In the genomic region with DNA sequence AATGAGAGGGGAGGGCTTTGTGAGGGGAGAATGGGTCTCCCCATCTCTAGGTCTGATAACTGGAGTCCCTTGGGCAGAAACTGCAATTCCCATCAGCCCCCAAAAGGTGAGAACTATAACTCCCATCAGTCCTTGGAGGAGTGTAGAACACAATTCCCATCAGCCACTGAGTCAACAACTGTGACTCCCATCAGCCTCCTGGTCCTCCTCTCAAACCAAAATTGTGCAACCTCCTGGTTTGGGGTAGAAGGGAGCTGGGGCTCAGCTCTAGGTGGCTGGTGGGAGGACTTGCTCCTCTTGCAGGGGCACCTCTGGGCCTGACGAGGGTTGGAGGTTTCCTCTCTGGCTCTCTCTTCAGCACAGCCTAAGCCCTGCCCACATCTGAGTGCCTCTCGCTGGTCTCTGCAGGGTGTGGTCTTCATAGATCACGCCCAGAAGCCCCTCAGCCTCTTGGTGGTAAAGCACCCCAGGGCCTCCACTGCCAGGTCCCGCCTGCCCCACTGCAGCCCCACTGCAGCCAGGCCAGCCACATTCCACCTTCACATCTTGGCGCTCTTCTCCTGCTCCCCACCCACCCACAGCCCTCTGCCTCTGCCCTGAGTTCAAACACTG, we compare ENCODE assay signal across 24 cellular contexts. TPM values are rescaled to one million over a fixed set of nuclear protein-coding genes. Genes with fewer than 3 reads are reported as not detected.
DNase-seq lines count a peak whose midpoint lies in the region; ATAC-seq, FAIRE-seq and TF ChIP-seq lines count a peak whose summit lies in the region.
"Had no signal": no experiment of that assay in that cellular context is flagged by ENCODE, and none has a peak within 500 bp of the region (broad histone marks: within the 10 kb centered on the region; RNA-seq: fewer than 3 reads in every experiment).

No MANE protein-coding gene starts in this region.

- H3K4me1 ChIP-seq in HepG2 (ENCODE audit: insufficient read depth, low read length) (peaks cover 11% of the 10 kb centered on the region; the same call in 1 of the 2 replicates), right lobe of liver (no peaks in the 10 kb centered on the region), Loucy (ENCODE audit: insufficient read depth, low read length, poor library complexity, severe bottlenecking) (peaks cover 62% of the 10 kb centered on the region), aorta (ENCODE audit: control insufficient read depth in 1 of 2, insufficient read depth in 2 of 2, low read length in 2 of 2) (no peaks in the 10 kb centered on the region)
- H3K4me1 ChIP-seq: pancreas had no signal

- H3K9ac ChIP-seq in HepG2 (ENCODE audit: insufficient read depth, low read depth, low read length) (no peak overlapping the region), Loucy (ENCODE audit: low read depth, low read length, poor library complexity, severe bottlenecking) (no peak overlapping the region)

- no peak overlapping the region for H3K4me3 ChIP-seq in HepG2 (replicated peaks in 1 of 3; ENCODE audit: insufficient read depth in 1 of 3, low read depth in 2 of 3, low read length in 3 of 3)
- no peak overlapping the region for H3K4me3 ChIP-seq in right lobe of liver
- H3K4me3 ChIP-seq in Loucy (ENCODE audit: low read length, poor library complexity, severe bottlenecking) = no peak overlapping the region
- no peak overlapping the region for H3K4me3 ChIP-seq in aorta (ENCODE audit: low read length in 2 of 2)
- no peak overlapping the region for H3K4me3 ChIP-seq in coronary artery
- no peak overlapping the region for H3K4me3 ChIP-seq in H7 (ENCODE audit: insufficient read depth, low read depth, low read length)
- H3K4me3 ChIP-seq: pancreas had no signal

- TF ChIP-seq RAD21 in HepG2 (CRISPR knock-in tag; IDR thresholded peaks at IDR 0.05) = no peak

- H3K4me1 Mint-ChIP-seq in activated CD8-positive, alpha-beta T cell treated with anti-CD3 and anti-CD28 coated beads, Interleukin-2, amount 10 ng/mL, durations not matched to agents 7 days and 5 days (ENCODE audit: low read depth) = peaks cover 47% of the 10 kb centered on the region
- H3K4me1 Mint-ChIP-seq: activated B cell treated with CpG ODN at 0.5 μM for 24 hours had no signal

- DNase-seq in HepG2 (ENCODE audit: low spot score) (no peak), right lobe of liver (no peak), aorta (no peak), coronary artery (ENCODE audit: low spot score) (no peak), H7 (no peak), DMS 273 treated with DMSO at 0.1 percent for 48 hours (lab: John Stamatoyannopoulos, UW) (no peak)
- DNase-seq in activated CD8-positive, alpha-beta T cell treated with anti-CD3 and anti-CD28 coated beads, Interleukin-2, amount 10 ng/mL, durations not matched to agents 7 days and 5 days = no peak
- DNase-seq: activated B cell treated with CpG ODN at 0.5 μM for 24 hours; effector memory CD8-positive, alpha-beta T cell; glutamatergic neuron; NCI-H187; Right ventricle myocardium superior had no signal

- H3K27ac Mint-ChIP-seq in activated CD8-positive, alpha-beta T cell treated with anti-CD3 and anti-CD28 coated beads, Interleukin-2, amount 10 ng/mL, durations not matched to agents 7 days and 5 days = no peak overlapping the region
- H3K27ac Mint-ChIP-seq: activated B cell treated with CpG ODN at 0.5 μM for 24 hours; activated T-helper 2 cell treated with anti-CD3 and anti-CD28 coated beads, Interferon-gamma antibody, Interleukin-2, Interleukin-4, amounts not matched to agents 10 μg/mL and 5 μg/mL and 100 μg/mL, durations not matched to agents 14 hours and 24 hours and 36 hours; T-helper 1 cell treated with Interleukin-12 subunit alpha and Interleukin-12 subunit beta and Interleukin-4 antibody, amounts not matched to agents 30 μg/mL and 1 μg/mL, for 36 hours had no signal

- no peaks in the 10 kb centered on the region for H3F3A ChIP-seq in Loucy (ENCODE audit: low read depth)

- 0% methylated on average over 1 of the region's 5 CpGs for WGBS in HepG2 (ENCODE audit: low lambda C conversion rate)
- no CpG with 5 or more reads among the region's 5 CpGs for WGBS in right lobe of liver (ENCODE audit: insufficient coverage, low coverage, low lambda C conversion rate, missing lambda C conversion rate)
- 71 to 99% methylated on average over 5 of the region's 5 CpGs for WGBS in aorta, 2 donors

- no peaks in the 10 kb centered on the region for H3K9me2 ChIP-seq in Loucy (replicated peaks; ENCODE audit: low read depth, low read length)

- H3K27me3 ChIP-seq in HepG2 (ENCODE audit: control insufficient read depth in 1 of 2, insufficient read depth in 2 of 2, low read length in 2 of 2) (peaks cover 6 to 35% of the 10 kb centered on the region in 2 experiments; a peak in 3 of 5 replicates), right lobe of liver (no peaks in the 10 kb centered on the region), Loucy (ENCODE audit: insufficient read depth, low read length, poor library complexity, severe bottlenecking) (no peaks in the 10 kb centered on the region), aorta (ENCODE audit: control insufficient read depth in 1 of 2, insufficient read depth in 2 of 2, low read length in 1 of 2) (no peaks in the 10 kb centered on the region), H7 (ENCODE audit: control insufficient read depth, insufficient read depth, low read length) (no peaks in the 10 kb centered on the region)
- H3K27me3 ChIP-seq: pancreas had no signal

- in situ Hi-C loops in HepG2 (cut with HindIII; ENCODE audit: extremely low pct_ligation_motif_present, low pct_unique_long_range_greater_than_20kb) = no loop called here

- TF ChIP-seq EP300 in HepG2 (IDR thresholded peaks at IDR 0.05; ENCODE audit: low read depth in 2 of 2, low read length in 2 of 2) (no peak), HepG2 (CRISPR knock-in tag; IDR thresholded peaks at IDR 0.05; ENCODE audit: borderline replicate concordance) (no peak)

- no peak; the same call in 2 of the 3 replicates for ATAC-seq in HepG2
- ATAC-seq in right lobe of liver = no peak
- peak; percentile 42 for ATAC-seq in activated CD8-positive, alpha-beta T cell treated with anti-CD3 and anti-CD28 coated beads, Interleukin-2, amount 10 ng/mL, durations not matched to agents 7 days and 5 days
- ATAC-seq in aorta (ENCODE audit: low FRiP score) = peak; percentile 27
- ATAC-seq: effector memory CD8-positive, alpha-beta T cell; pancreas had no signal

- no peaks in the 10 kb centered on the region for H3K27me3 Mint-ChIP-seq in activated CD8-positive, alpha-beta T cell treated with anti-CD3 and anti-CD28 coated beads, Interleukin-2, amount 10 ng/mL, durations not matched to agents 7 days and 5 days (ENCODE audit: low read depth)

- no peak for TF ChIP-seq POLR2A in HepG2 (IDR thresholded peaks at IDR 0.05; ENCODE audit: insufficient read depth in 1 of 2, low read depth in 2 of 2, low read length in 2 of 2)
- TF ChIP-seq POLR2A in right lobe of liver (IDR thresholded peaks at IDR 0.05) = no peak

- intact Hi-C loops in HepG2 (cut with micrococcal nuclease; ENCODE audit: unreplicated experiment) = no loop called here
- intact Hi-C loops in right lobe of liver (cut with DNase I) = no loop called here
- intact Hi-C loops in aorta (cut with DNase I) = no loop called here

- H4K20me1 ChIP-seq in HepG2 (ENCODE audit: insufficient read depth, low read length) = no peaks in the 10 kb centered on the region
- no peaks in the 10 kb centered on the region for H4K20me1 ChIP-seq in Loucy (ENCODE audit: insufficient read depth, low read length, poor library complexity, severe bottlenecking)

- POLR2A ChIA-PET in HepG2 (lab: Yijun Ruan, JAX) = no interaction called here
- POLR2A ChIA-PET in activated CD8-positive, alpha-beta T cell treated with anti-CD3 and anti-CD28 coated beads, Interleukin-2, amount 10 ng/mL, durations not matched to agents 7 days and 5 days (lab: Charles Lee) = interaction anchor here (1.0 kb wide), 1 partner anchor 9 kb away, joined by 3 read pairs; no protein-coding TSS in a partner anchor

- no peaks in the 10 kb centered on the region for H3K9me3 ChIP-seq in HepG2 (ENCODE audit: low read length)
- no peaks in the 10 kb centered on the region for H3K9me3 ChIP-seq in right lobe of liver
- no peaks in the 10 kb centered on the region for H3K9me3 ChIP-seq in Loucy (ENCODE audit: insufficient read depth, low read depth, low read length)
- no peaks in the 10 kb centered on the region for H3K9me3 ChIP-seq in aorta (ENCODE audit: control insufficient read depth, low read length)
- H3K9me3 ChIP-seq: pancreas had no signal

- no peaks in the 10 kb centered on the region for H3K36me3 Mint-ChIP-seq in activated CD8-positive, alpha-beta T cell treated with anti-CD3 and anti-CD28 coated beads, Interleukin-2, amount 10 ng/mL, durations not matched to agents 7 days and 5 days (ENCODE audit: low read depth)

- no peak for FAIRE-seq in HepG2 (lab: Jason Lieb, UNC)
- FAIRE-seq: pancreas, urothelium cell line had no signal

- no peak for TF ChIP-seq CTCF in HepG2 (CRISPR knock-in tag; IDR thresholded peaks at IDR 0.05)
- no peak for TF ChIP-seq CTCF in right lobe of liver (IDR thresholded peaks at IDR 0.05)
- TF ChIP-seq CTCF in Loucy (conservative IDR thresholded peaks at IDR 0.05; ENCODE audit: low read length) = no peak
- TF ChIP-seq CTCF in coronary artery (IDR thresholded peaks at IDR 0.05) = no peak

- H3K79me2 ChIP-seq in HepG2 (ENCODE audit: insufficient read depth, low read length) = no peaks in the 10 kb centered on the region
- H3K79me2 ChIP-seq in Loucy (ENCODE audit: insufficient read depth, low read length) = no peaks in the 10 kb centered on the region

- BruUV-seq in HepG2 (replicated peaks; lab: Mats Ljungman, UMichigan) = no TSS peak

- H3K9me3 Mint-ChIP-seq in activated CD8-positive, alpha-beta T cell treated with anti-CD3 and anti-CD28 coated beads, Interleukin-2, amount 10 ng/mL, durations not matched to agents 7 days and 5 days (ENCODE audit: insufficient read depth) = no peaks in the 10 kb centered on the region
- H3K9me3 Mint-ChIP-seq: activated B cell treated with CpG ODN at 0.5 μM for 24 hours; activated T-helper 2 cell treated with anti-CD3 and anti-CD28 coated beads, Interferon-gamma antibody, Interleukin-2, Interleukin-4, amounts not matched to agents 10 μg/mL and 5 μg/mL and 100 μg/mL, durations not matched to agents 14 hours and 24 hours and 36 hours; central memory CD8-positive, alpha-beta T cell; effector memory CD8-positive, alpha-beta T cell; T-helper 1 cell treated with Interleukin-12 subunit alpha and Interleukin-12 subunit beta and Interleukin-4 antibody, amounts not matched to agents 30 μg/mL and 1 μg/mL, for 36 hours had no signal

- CTCF ChIA-PET in HepG2 (lab: Yijun Ruan, JAX; ENCODE audit: low intra/inter-chr PET ratio, low total read pairs) = no interaction called here
- CTCF ChIA-PET in activated CD8-positive, alpha-beta T cell treated with anti-CD3 and anti-CD28 coated beads, Interleukin-2, amount 10 ng/mL, durations not matched to agents 7 days and 5 days (lab: Charles Lee) = interaction anchor here (1.0 kb wide), 1 partner anchor 95 kb away, joined by 3 read pairs; no protein-coding TSS in a partner anchor

- H3K27ac ChIP-seq in HepG2 (ENCODE audit: extremely low read length, insufficient read depth, low read length) (no peak overlapping the region), right lobe of liver (no peak overlapping the region), aorta (ENCODE audit: low read depth in 1 of 2, low read length in 2 of 2) (no peak overlapping the region), coronary artery (no peak overlapping the region)
- H3K27ac ChIP-seq: pancreas had no signal

- H3K4me2 ChIP-seq in HepG2 (ENCODE audit: low read depth, low read length) = no peak overlapping the region
- H3K4me2 ChIP-seq in Loucy (ENCODE audit: low read depth, low read length, poor library complexity, severe bottlenecking) = peak overlapping the region; percentile 13

- H3K4me3 Mint-ChIP-seq in activated CD8-positive, alpha-beta T cell treated with anti-CD3 and anti-CD28 coated beads, Interleukin-2, amount 10 ng/mL, durations not matched to agents 7 days and 5 days = no peak overlapping the region
- H3K4me3 Mint-ChIP-seq: activated B cell treated with CpG ODN at 0.5 μM for 24 hours; central memory CD8-positive, alpha-beta T cell; effector memory CD8-positive, alpha-beta T cell; T-helper 1 cell treated with Interleukin-12 subunit alpha and Interleukin-12 subunit beta and Interleukin-4 antibody, amounts not matched to agents 30 μg/mL and 1 μg/mL, for 36 hours had no signal

- H2AFZ ChIP-seq in HepG2 (ENCODE audit: low read length) (no peak overlapping the region), Loucy (ENCODE audit: low read length) (no peak overlapping the region)

- H3K36me3 ChIP-seq in HepG2 (replicated peaks in 1 of 2; ENCODE audit: control insufficient read depth in 1 of 2, insufficient read depth in 2 of 2, low read length in 2 of 2) = no peaks in the 10 kb centered on the region
- H3K36me3 ChIP-seq in right lobe of liver = no peaks in the 10 kb centered on the region
- H3K36me3 ChIP-seq in Loucy (ENCODE audit: insufficient read depth, low read length) = peaks cover 8% of the 10 kb centered on the region; the same call in 1 of the 2 replicates
- H3K36me3 ChIP-seq in aorta (ENCODE audit: control insufficient read depth in 1 of 2, insufficient read depth in 2 of 2, low read length in 1 of 2) = no peaks in the 10 kb centered on the region
- H3K36me3 ChIP-seq in H7 (replicated peaks; ENCODE audit: control insufficient read depth, insufficient read depth, low read length) = no peaks in the 10 kb centered on the region
- H3K36me3 ChIP-seq: pancreas had no signal

RNA-seq across cellular contexts. Expression of gene SLC22A12, which starts 18.5 kb away (rescaled TPM):
- not detected in 2 replicates for total RNA-seq in HepG2 (2016; rRNA removed; fragmentation: Illumina TruSeq; extraction: Trizol)
- total RNA-seq in HepG2 (2016; cell fraction: cytosol; rRNA removed; fragmentation: Illumina TruSeq; extraction: Trizol; ENCODE audit: low read depth) = not detected in 2 replicates
- not detected in 2 replicates for total RNA-seq in HepG2 (2016; cell fraction: insoluble cytoplasmic fraction; rRNA removed; fragmentation: Illumina TruSeq; extraction: Trizol)
- total RNA-seq in HepG2 (2016; cell fraction: membrane; rRNA removed; fragmentation: Illumina TruSeq; extraction: Trizol) = not detected in 2 replicates
- total RNA-seq in HepG2 (2016; cell fraction: nucleus; rRNA removed; fragmentation: Illumina TruSeq; extraction: Trizol) = not detected in 2 replicates
- not detected in 2 replicates for polyA plus RNA-seq in HepG2 (2011; rRNA removed)
- polyA plus RNA-seq in HepG2 (2011; cell fraction: cytosol; rRNA removed) = not detected in 2 replicates
- polyA plus RNA-seq in HepG2 (2011; cell fraction: nucleus; rRNA removed) = not detected in 2 replicates
- not detected in 2 replicates for polyA plus RNA-seq in HepG2 (2012)
- polyA plus RNA-seq in HepG2 (2016; cell fraction: cytosol; fragmentation: Illumina TruSeq; extraction: Trizol; ENCODE audit: low read depth) = not detected in 2 replicates
- polyA plus RNA-seq in HepG2 (2016; cell fraction: insoluble cytoplasmic fraction; fragmentation: Illumina TruSeq; extraction: Trizol; ENCODE audit: low read depth) = not detected in 2 replicates
- polyA plus RNA-seq in HepG2 (2016; cell fraction: membrane; fragmentation: Illumina TruSeq; extraction: Trizol; ENCODE audit: low read depth) = not detected in 2 replicates
- not detected in 2 replicates for polyA plus RNA-seq in HepG2 (2016; cell fraction: nucleus; fragmentation: Illumina TruSeq; extraction: Trizol; ENCODE audit: insufficient read depth, low read depth)
- polyA minus RNA-seq in HepG2 (2011; rRNA and poly(A)+ RNA removed; ENCODE audit: low replicate concordance) = not detected in 2 replicates
- not detected in 2 replicates for polyA minus RNA-seq in HepG2 (2011; cell fraction: cytosol; rRNA and poly(A)+ RNA removed)
- polyA minus RNA-seq in HepG2 (2011; cell fraction: nucleus; rRNA and poly(A)+ RNA removed) = not detected in 2 replicates
- total RNA-seq in right lobe of liver = under 1 TPM in 3 of 6 experiments, not detected in 3; 0.22 to 0.80 (median 0.74) TPM
- total RNA-seq in activated CD8-positive, alpha-beta T cell treated with anti-CD3 and anti-CD28 coated beads, Interleukin-2, amount 10 ng/mL, durations not matched to agents 7 days and 5 days = not detected
- total RNA-seq in aorta = not detected
- not detected for polyA plus RNA-seq in aorta
- total RNA-seq in H7 (2014; rRNA removed; shearing (Covaris generic)) = not detected in 2 replicates
- total RNA-seq: activated B cell treated with CpG ODN at 0.5 μM for 24 hours; activated CD8-positive, alpha-beta memory T cell treated with anti-CD3 and anti-CD28 coated beads for 36 hours; activated T-helper 2 cell treated with anti-CD3 and anti-CD28 coated beads, Interferon-gamma antibody, Interleukin-2, Interleukin-4, amounts not matched to agents 10 μg/mL and 5 μg/mL and 100 μg/mL, durations not matched to agents 14 hours and 24 hours and 36 hours; Daoy; lower leg skin; MCF 10A; myocyte; NCI-H460; pancreas; Right ventricle myocardium superior had no signal
- polyA plus RNA-seq: pancreas had no signal

RNA-seq across cellular contexts. Expression of gene SLC22A11, which starts 53.8 kb away (rescaled TPM):
- 0.10 and 0.51 TPM in 2 replicates for total RNA-seq in HepG2 (2016; rRNA removed; fragmentation: Illumina TruSeq; extraction: Trizol)
- 0.18 TPM in 1 of 2 replicates, not detected in the other for total RNA-seq in HepG2 (2016; cell fraction: cytosol; rRNA removed; fragmentation: Illumina TruSeq; extraction: Trizol; ENCODE audit: low read depth)
- total RNA-seq in HepG2 (2016; cell fraction: insoluble cytoplasmic fraction; rRNA removed; fragmentation: Illumina TruSeq; extraction: Trizol) = 0.18 and 0.41 TPM in 2 replicates
- 0.12 and 0.24 TPM in 2 replicates for total RNA-seq in HepG2 (2016; cell fraction: membrane; rRNA removed; fragmentation: Illumina TruSeq; extraction: Trizol)
- total RNA-seq in HepG2 (2016; cell fraction: nucleus; rRNA removed; fragmentation: Illumina TruSeq; extraction: Trizol) = 0.75 and 0.91 TPM in 2 replicates
- polyA plus RNA-seq in HepG2 (2011; rRNA removed) = 1.1 and 1.9 TPM in 2 replicates
- polyA plus RNA-seq in HepG2 (2011; cell fraction: cytosol; rRNA removed) = 0.68 and 1.0 TPM in 2 replicates
- 5.3 and 5.4 TPM in 2 replicates for polyA plus RNA-seq in HepG2 (2011; cell fraction: nucleus; rRNA removed)
- polyA plus RNA-seq in HepG2 (2012) = 1.0 and 1.1 TPM in 2 replicates
- polyA plus RNA-seq in HepG2 (2016; cell fraction: cytosol; fragmentation: Illumina TruSeq; extraction: Trizol; ENCODE audit: low read depth) = 0.09 and 0.10 TPM in 2 replicates
- 0.23 and 0.35 TPM in 2 replicates for polyA plus RNA-seq in HepG2 (2016; cell fraction: insoluble cytoplasmic fraction; fragmentation: Illumina TruSeq; extraction: Trizol; ENCODE audit: low read depth)
- polyA plus RNA-seq in HepG2 (2016; cell fraction: membrane; fragmentation: Illumina TruSeq; extraction: Trizol; ENCODE audit: low read depth) = 0.21 TPM in 1 of 2 replicates, not detected in the other
- polyA plus RNA-seq in HepG2 (2016; cell fraction: nucleus; fragmentation: Illumina TruSeq; extraction: Trizol; ENCODE audit: insufficient read depth, low read depth) = 1.9 TPM in 2 replicates
- 1.6 TPM in 1 of 2 replicates, not detected in the other for polyA minus RNA-seq in HepG2 (2011; rRNA and poly(A)+ RNA removed; ENCODE audit: low replicate concordance)
- 0.40 and 0.44 TPM in 2 replicates for polyA minus RNA-seq in HepG2 (2011; cell fraction: cytosol; rRNA and poly(A)+ RNA removed)
- 0.37 and 1.5 TPM in 2 replicates for polyA minus RNA-seq in HepG2 (2011; cell fraction: nucleus; rRNA and poly(A)+ RNA removed)
- 1 to 10 TPM in 2 of 6 experiments, under 1 TPM in 2, not detected in 2; 0.11 to 3.9 (median 0.65) TPM for total RNA-seq in right lobe of liver
- total RNA-seq in activated CD8-positive, alpha-beta T cell treated with anti-CD3 and anti-CD28 coated beads, Interleukin-2, amount 10 ng/mL, durations not matched to agents 7 days and 5 days = not detected
- total RNA-seq in aorta = under 1 TPM; 0.36 to 0.49 TPM
- not detected for polyA plus RNA-seq in aorta
- total RNA-seq in H7 (2014; rRNA removed; shearing (Covaris generic)) = 0.67 TPM in 1 of 2 replicates, not detected in the other
- total RNA-seq: activated B cell treated with CpG ODN at 0.5 μM for 24 hours; activated CD8-positive, alpha-beta memory T cell treated with anti-CD3 and anti-CD28 coated beads for 36 hours; activated T-helper 2 cell treated with anti-CD3 and anti-CD28 coated beads, Interferon-gamma antibody, Interleukin-2, Interleukin-4, amounts not matched to agents 10 μg/mL and 5 μg/mL and 100 μg/mL, durations not matched to agents 14 hours and 24 hours and 36 hours; Daoy; MCF 10A; myocyte; Right ventricle myocardium superior had no signal

Comparison
In these comparisons a context has a peak if more than half of its experiments do, and no peak if none do; other contexts are left out.
1. ATAC-seq: peak in activated CD8-positive, alpha-beta T cell treated with anti-CD3 and anti-CD28 coated beads, Interleukin-2, amount 10 ng/mL, durations not matched to agents 7 days and 5 days (single experiment) and aorta (single experiment); none in HepG2 (single experiment) and right lobe of liver (0 of 4).